In genomic region chr1:82564338-82564737, GRCh38 we compare ENCODE assay signal across 15 cellular contexts.
"Had no signal": no experiment of that assay in that cellular context is flagged by ENCODE, and none has a peak within 500 bp of the region (broad histone marks: within the 10 kb centered on the region; RNA-seq: fewer than 3 reads in every experiment).

No MANE protein-coding gene starts in this region.

- H3K36me3 ChIP-seq: ascending aorta, spleen, tibial artery had no signal

- H3K4me1 ChIP-seq: spleen had no signal

- H3K9me3 ChIP-seq: ascending aorta, spleen, tibial artery had no signal

- H3K27me3 ChIP-seq: ascending aorta, spleen, tibial artery had no signal

- DNase-seq: activated gamma-delta T cell treated with Interleukin-2 at 50 U/mL for 16 hours; activated T-cell treated with anti-CD3 and anti-CD28 coated beads, Interleukin-2, amount 50 U/mL, for 1 hour; central memory CD4-positive, alpha-beta T cell; dermis blood vessel endothelial cell; effector CD8-positive, alpha-beta T cell; foreskin melanocyte; left cardiac atrium; naive B cell; retina; spleen; stimulated activated CD4-positive, alpha-beta T cell treated with anti-CD3 and anti-CD28 coated beads, Interleukin-4, amount 100 ng/mL, for 1 hour; stimulated activated naive CD4-positive, alpha-beta T cell; T-helper 9 cell; tibial artery had no signal

- H3K4me3 ChIP-seq: ascending aorta, spleen, tibial artery had no signal

- H3K27ac ChIP-seq: spleen, tibial artery had no signal
